ENCODE assay signal across 1 cellular context in genomic region chr17:80274871-80275449, GRCh38.
TF ChIP-seq lines count a peak whose summit lies in the region.

No MANE protein-coding gene starts in this region.

TF ChIP-seq in HEK293, 187 proteins besides CTCF, POLR2A, EP300 and RAD21 (continued from another document and continues in another):
- TF ChIP-seq ZFP41 (tag by site-specific recombination; IDR thresholded peaks at IDR 0.05; ENCODE audit: borderline replicate concordance) (no peak), ZNF747 (tag by site-specific recombination; IDR thresholded peaks at IDR 0.05) (no peak), ZBTB6 (tag by site-specific recombination; IDR thresholded peaks at IDR 0.05) (no peak), ZNF530 (tag by site-specific recombination; IDR thresholded peaks at IDR 0.05; ENCODE audit: low read depth) (no peak), ZBTB49 (tag by site-specific recombination; IDR thresholded peaks at IDR 0.05; ENCODE audit: low read depth) (no peak), KLF9 (tag by site-specific recombination; IDR thresholded peaks at IDR 0.05; ENCODE audit: low read depth) (peak; percentile 74), ZNF629 (tag by site-specific recombination; IDR thresholded peaks at IDR 0.05) (no peak), PATZ1 (tag by site-specific recombination; IDR thresholded peaks at IDR 0.05) (peak; percentile 71), ZNF214 (tag by site-specific recombination; IDR thresholded peaks at IDR 0.05; ENCODE audit: borderline replicate concordance) (no peak), ZNF157 (tag by site-specific recombination; IDR thresholded peaks at IDR 0.05) (no peak), ZNF18 (tag by site-specific recombination; IDR thresholded peaks at IDR 0.05) (peak; percentile 85), AEBP2 (tag by site-specific recombination; IDR thresholded peaks at IDR 0.05; ENCODE audit: borderline replicate concordance) (no peak), HOXD13 (CRISPR knock-in tag; IDR thresholded peaks at IDR 0.05; ENCODE audit: borderline replicate concordance) (no peak), ZNF146 (tag by site-specific recombination; IDR thresholded peaks at IDR 0.05) (no peak), ZNF677 (tag by site-specific recombination; IDR thresholded peaks at IDR 0.05) (no peak), ZNF292 (tag by site-specific recombination; IDR thresholded peaks at IDR 0.05; ENCODE audit: borderline replicate concordance, low read depth) (no peak), KLF1 (tag by site-specific recombination; IDR thresholded peaks at IDR 0.05) (no peak), ZNF221 (tag by site-specific recombination; IDR thresholded peaks at IDR 0.05; ENCODE audit: borderline replicate concordance) (no peak), HIC1 (tag by site-specific recombination; IDR thresholded peaks at IDR 0.05) (no peak), KLF7 (tag by site-specific recombination; IDR thresholded peaks at IDR 0.05; ENCODE audit: borderline replicate concordance) (no peak), ZBTB10 (tag by site-specific recombination; IDR thresholded peaks at IDR 0.05) (peak; percentile 98), KLF17 (tag by site-specific recombination; IDR thresholded peaks at IDR 0.05) (no peak), ZNF112 (tag by site-specific recombination; IDR thresholded peaks at IDR 0.05) (no peak), GFI1B (tag by site-specific recombination; IDR thresholded peaks at IDR 0.05) (no peak), ZFP3 (tag by site-specific recombination; IDR thresholded peaks at IDR 0.05; ENCODE audit: low read depth) (no peak), ZNF202 (tag by site-specific recombination; IDR thresholded peaks at IDR 0.05; ENCODE audit: borderline replicate concordance) (no peak), ZNF16 (tag by site-specific recombination; IDR thresholded peaks at IDR 0.05; ENCODE audit: low read depth) (no peak), ZNF830 (tag by site-specific recombination; IDR thresholded peaks at IDR 0.05; ENCODE audit: low read depth) (no peak), ZSCAN30 (tag by site-specific recombination; IDR thresholded peaks at IDR 0.05) (no peak), PRDM10 (tag by site-specific recombination; IDR thresholded peaks at IDR 0.05) (no peak), ZFHX2 (tag by site-specific recombination; conservative IDR thresholded peaks at IDR 0.05) (peak; percentile 98)
